ENCODE assay signal across 19 cellular contexts in genomic region chr19:17415107-17415506, GRCh38. TPM values are rescaled to one million over a fixed set of nuclear protein-coding genes. Genes with fewer than 3 reads are reported as not detected.
A peak's percentile ranks its signal among the peaks of the same experiment; 100 is the strongest.
DNase-seq lines count a peak whose midpoint lies in the region; ATAC-seq lines count a peak whose summit lies in the region.
"Had no signal": no experiment of that assay in that cellular context is flagged by ENCODE, and none has a peak within 500 bp of the region (broad histone marks: within the 10 kb centered on the region; RNA-seq: fewer than 3 reads in every experiment).

No MANE protein-coding gene starts in this region.

- H3K4me1 ChIP-seq in HUES6 (ENCODE audit: control insufficient read depth, insufficient read depth, low read length): peaks cover 44% of the 10 kb centered on the region
- peaks cover 12% of the 10 kb centered on the region for H3K4me1 ChIP-seq in mesodermal cell (ENCODE audit: control insufficient read depth, insufficient read depth, low read length, poor library complexity, severe bottlenecking)

- H3K27me3 ChIP-seq in HUES6 (ENCODE audit: control insufficient read depth, insufficient read depth, low read length): no peaks in the 10 kb centered on the region
- H3K27me3 ChIP-seq: sigmoid colon, SJSA1 had no signal

- H3K27ac Mint-ChIP-seq in stimulated activated memory B cell treated with anti-CD40 and anti-IgM and Interleukin-4, amounts not matched to agents 10 μg/mL and 1 μg/mL and 100 μg/mL, for 72 hours: no peak overlapping the region
- H3K27ac Mint-ChIP-seq: activated CD8-positive, alpha-beta T cell treated with anti-CD3 and anti-CD28 coated beads, Interleukin-2, amount 10 ng/mL, durations not matched to agents 7 days and 5 days; CD4-positive, alpha-beta memory T cell had no signal

- no peaks in the 10 kb centered on the region for H3K9me3 Mint-ChIP-seq in stimulated activated memory B cell treated with anti-CD40 and anti-IgM and Interleukin-4, amounts not matched to agents 10 μg/mL and 1 μg/mL and 100 μg/mL, for 72 hours
- H3K9me3 Mint-ChIP-seq: CD4-positive, alpha-beta memory T cell had no signal

- H3K9me3 ChIP-seq in HUES6 (ENCODE audit: control insufficient read depth, insufficient read depth, low read depth, low read length) (no peaks in the 10 kb centered on the region), mesodermal cell (ENCODE audit: control insufficient read depth, low read length) (no peaks in the 10 kb centered on the region)
- H3K9me3 ChIP-seq: gastrocnemius medialis, sigmoid colon, SJSA1 had no signal

- peak; percentile 84 for DNase-seq in ELF-1 (ENCODE audit: low read depth, low spot score)
- DNase-seq in amniotic epithelial cell (ENCODE audit: low read depth): peak; percentile 97
- DNase-seq in activated CD8-positive, alpha-beta memory T cell treated with anti-CD3 and anti-CD28 coated beads, Interleukin-2, amount 50 U/mL, for 48 hours: no peak
- DNase-seq: activated CD8-positive, alpha-beta T cell treated with anti-CD3 and anti-CD28 coated beads, Interleukin-2, amount 10 ng/mL, durations not matched to agents 7 days and 5 days; CD4-positive, alpha-beta memory T cell; DMS79; erythroblast; gastrocnemius medialis; NCI-H187; NCI-H510A; sigmoid colon; T-helper 2 cell had no signal

- peak overlapping the region; percentile 83 for H3K27ac ChIP-seq in HUES6 (ENCODE audit: low read depth, low read length)
- H3K27ac ChIP-seq in mesodermal cell (ENCODE audit: low read depth, low read length, severe bottlenecking): peak overlapping the region; percentile 81
- H3K27ac ChIP-seq: gastrocnemius medialis, SJSA1 had no signal

- H3K36me3 Mint-ChIP-seq in stimulated activated memory B cell treated with anti-CD40 and anti-IgM and Interleukin-4, amounts not matched to agents 10 μg/mL and 1 μg/mL and 100 μg/mL, for 72 hours: peaks cover 35% of the 10 kb centered on the region

- no peaks in the 10 kb centered on the region for H3K27me3 Mint-ChIP-seq in stimulated activated memory B cell treated with anti-CD40 and anti-IgM and Interleukin-4, amounts not matched to agents 10 μg/mL and 1 μg/mL and 100 μg/mL, for 72 hours
- H3K27me3 Mint-ChIP-seq: CD4-positive, alpha-beta memory T cell had no signal

- no peak overlapping the region for H3K4me3 Mint-ChIP-seq in stimulated activated memory B cell treated with anti-CD40 and anti-IgM and Interleukin-4, amounts not matched to agents 10 μg/mL and 1 μg/mL and 100 μg/mL, for 72 hours
- H3K4me3 Mint-ChIP-seq: activated CD8-positive, alpha-beta T cell treated with anti-CD3 and anti-CD28 coated beads, Interleukin-2, amount 10 ng/mL, durations not matched to agents 7 days and 5 days; CD4-positive, alpha-beta memory T cell had no signal

- peak overlapping the region; percentile 53 for H3K9ac ChIP-seq in HUES6 (ENCODE audit: low read length)

- WGBS in mesodermal cell (ENCODE audit: insufficient coverage in 2 of 2), 2 experiments: 21 to 25% methylated on average over 4 of the region's 6 CpGs

- no peak for ATAC-seq in HG02938 (IDR thresholded peaks at IDR 0.05; ENCODE audit: unreplicated experiment)
- no peak for ATAC-seq in GM21619 (IDR thresholded peaks at IDR 0.05; ENCODE audit: unreplicated experiment)
- ATAC-seq in stimulated activated memory B cell treated with anti-CD40 and anti-IgM and Interleukin-4, amounts not matched to agents 10 μg/mL and 1 μg/mL and 100 μg/mL, for 72 hours: no peak
- ATAC-seq: activated CD8-positive, alpha-beta T cell treated with anti-CD3 and anti-CD28 coated beads, Interleukin-2, amount 10 ng/mL, durations not matched to agents 7 days and 5 days; gastrocnemius medialis had no signal

- peak overlapping the region; percentile 53 for H3K4me3 ChIP-seq in HUES6 (ENCODE audit: low read depth, low read length)
- no peak overlapping the region for H3K4me3 ChIP-seq in mesodermal cell (ENCODE audit: extremely low read depth, insufficient read depth, low read length, poor library complexity, severe bottlenecking)
- H3K4me3 ChIP-seq: gastrocnemius medialis, sigmoid colon, SJSA1 had no signal

- H3K4me1 Mint-ChIP-seq in stimulated activated memory B cell treated with anti-CD40 and anti-IgM and Interleukin-4, amounts not matched to agents 10 μg/mL and 1 μg/mL and 100 μg/mL, for 72 hours: peaks cover 23% of the 10 kb centered on the region

- peaks cover 2% of the 10 kb centered on the region; the same call in 1 of the 2 replicates for H3K36me3 ChIP-seq in HUES6 (ENCODE audit: control insufficient read depth, insufficient read depth, low read length)
- no peaks in the 10 kb centered on the region for H3K36me3 ChIP-seq in mesodermal cell (ENCODE audit: control insufficient read depth, insufficient read depth, low read length)
- H3K36me3 ChIP-seq: gastrocnemius medialis, sigmoid colon, SJSA1 had no signal

RNA-seq across cellular contexts. Expression of gene MVB12A, which starts 4.7 kb away (rescaled TPM):
- 86.3 TPM for polyA plus RNA-seq in mesodermal cell (2013, experiment 1 of 2)
- polyA plus RNA-seq in mesodermal cell (2013, experiment 2 of 2): 73.6 TPM

RNA-seq across cellular contexts. Expression of gene BST2, which starts 9.7 kb away (rescaled TPM):
- 78.1 TPM for polyA plus RNA-seq in mesodermal cell (2013, experiment 1 of 2)
- polyA plus RNA-seq in mesodermal cell (2013, experiment 2 of 2): 86.5 TPM

RNA-seq across cellular contexts. Expression of gene CCDC194, which starts 21.1 kb away (rescaled TPM):
- 0.85 TPM for polyA plus RNA-seq in mesodermal cell (2013, experiment 1 of 2)
- 1.7 TPM for polyA plus RNA-seq in mesodermal cell (2013, experiment 2 of 2)
- polyA plus RNA-seq: adipose tissue; CD4-positive, alpha-beta memory T cell had no signal

RNA-seq across cellular contexts. Expression of gene TMEM221, which starts 33.4 kb away (rescaled TPM):
- 1.7 TPM for polyA plus RNA-seq in mesodermal cell (2013, experiment 1 of 2)
- 2.0 TPM for polyA plus RNA-seq in mesodermal cell (2013, experiment 2 of 2)

RNA-seq across cellular contexts. Expression of gene PLVAP, which starts 38.0 kb away (rescaled TPM):
- polyA plus RNA-seq in mesodermal cell (2013, experiment 1 of 2): 180 TPM
- 135 TPM for polyA plus RNA-seq in mesodermal cell (2013, experiment 2 of 2)
- polyA plus RNA-seq: CD4-positive, alpha-beta memory T cell had no signal
